ENCODE assay signal across 8 cellular contexts in the genomic region with DNA sequence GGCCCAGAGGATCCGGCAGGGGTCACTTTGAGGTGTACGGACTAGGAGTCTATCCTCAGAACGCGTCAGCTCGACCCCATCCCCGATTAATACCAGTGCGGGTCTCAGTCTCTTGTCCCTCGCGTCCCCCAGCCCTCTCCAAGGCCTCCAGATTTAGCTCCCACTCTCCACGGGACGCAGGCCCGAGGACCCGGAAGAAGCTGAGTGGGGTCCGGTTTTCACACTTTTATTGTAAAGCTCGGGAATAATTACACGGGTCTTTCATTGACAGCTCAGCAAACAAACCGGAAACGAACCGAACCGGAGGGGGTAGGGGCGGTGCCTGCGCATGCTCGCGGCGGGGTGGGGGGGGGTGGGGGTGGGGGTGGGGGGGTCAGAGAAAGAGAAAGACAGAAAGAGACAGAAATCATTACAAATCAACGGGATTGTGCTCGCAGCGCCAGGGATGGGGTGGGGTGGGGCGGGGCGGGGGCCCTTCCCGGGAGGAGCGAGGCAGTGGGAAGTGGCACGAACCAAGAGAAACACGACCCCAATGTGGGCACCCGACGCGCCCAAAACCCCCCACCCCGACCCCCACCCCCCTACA. TPM values are rescaled to one million over a fixed set of nuclear protein-coding genes. Genes with fewer than 3 reads are reported as not detected.
A peak's percentile ranks its signal among the peaks of the same experiment; 100 is the strongest.
DNase-seq lines count a peak whose midpoint lies in the region; ATAC-seq and TF ChIP-seq lines count a peak whose summit lies in the region.

No MANE protein-coding gene starts in this region.

- DNase-seq in GM13977 (ENCODE audit: low spot score) (peak; percentile 80), HK-2 (ENCODE audit: unreplicated experiment) (peak; percentile 42), coronary artery (ENCODE audit: low spot score) (no peak), right lobe of liver (peak in 1 of 3 donors; percentile 59)
- DNase-seq in T-helper 2 cell treated with Interferon-gamma antibody and Interleukin-4, amounts not matched to agents 5 μg/mL and 100 μg/mL, for 36 hours (ENCODE audit: low spot score), result no peak

- in situ Hi-C loops in GM13977 (cut with MboI; ENCODE audit: low pct_unique_long_range_greater_than_20kb, low sequenced_read_pairs, unreplicated experiment), result no loop called here

- H3K27ac ChIP-seq in 22Rv1 (peak overlapping the region; percentile 100), coronary artery (peak overlapping the region; percentile 91 to 93), right lobe of liver (peak overlapping the region; percentile 94 to 99 (median 97))

- no peaks in the 10 kb centered on the region for H3K27me3 ChIP-seq in right lobe of liver

- TF ChIP-seq CTCF in 22Rv1 (IDR thresholded peaks at IDR 0.05) (no peak), GM13977 (IDR thresholded peaks at IDR 0.05; ENCODE audit: extremely low read depth, insufficient read depth, missing control alignments) (no peak), coronary artery (IDR thresholded peaks at IDR 0.05) (no peak), right lobe of liver (IDR thresholded peaks at IDR 0.05) (no peak)

- H3K36me3 ChIP-seq in right lobe of liver, result no peaks in the 10 kb centered on the region

- peaks cover 2% of the 10 kb centered on the region for H3K27me3 Mint-ChIP-seq in T-helper 2 cell treated with Interferon-gamma antibody and Interleukin-4, amounts not matched to agents 5 μg/mL and 100 μg/mL, for 36 hours (ENCODE audit: low read depth)
- H3K27me3 Mint-ChIP-seq in stimulated activated memory B cell treated with anti-CD40 and anti-IgM and Interleukin-4, amounts not matched to agents 10 μg/mL and 1 μg/mL and 100 μg/mL, for 72 hours, result peaks cover 22% of the 10 kb centered on the region

- no peaks in the 10 kb centered on the region for H3K9me3 ChIP-seq in right lobe of liver

- H3K9me3 Mint-ChIP-seq in T-helper 2 cell treated with Interferon-gamma antibody and Interleukin-4, amounts not matched to agents 5 μg/mL and 100 μg/mL, for 36 hours, result no peaks in the 10 kb centered on the region
- H3K9me3 Mint-ChIP-seq in stimulated activated memory B cell treated with anti-CD40 and anti-IgM and Interleukin-4, amounts not matched to agents 10 μg/mL and 1 μg/mL and 100 μg/mL, for 72 hours, result no peaks in the 10 kb centered on the region

- H3K27ac Mint-ChIP-seq in T-helper 2 cell treated with Interferon-gamma antibody and Interleukin-4, amounts not matched to agents 5 μg/mL and 100 μg/mL, for 36 hours, result peak overlapping the region; percentile 89
- no peak overlapping the region for H3K27ac Mint-ChIP-seq in stimulated activated memory B cell treated with anti-CD40 and anti-IgM and Interleukin-4, amounts not matched to agents 10 μg/mL and 1 μg/mL and 100 μg/mL, for 72 hours

- 3% methylated on average over 29 of the region's 38 CpGs for WGBS in right lobe of liver (ENCODE audit: insufficient coverage, low coverage, low lambda C conversion rate, missing lambda C conversion rate)

- peaks cover 13% of the 10 kb centered on the region for H3K4me1 Mint-ChIP-seq in T-helper 2 cell treated with Interferon-gamma antibody and Interleukin-4, amounts not matched to agents 5 μg/mL and 100 μg/mL, for 36 hours (ENCODE audit: low read depth)
- peaks cover 15% of the 10 kb centered on the region for H3K4me1 Mint-ChIP-seq in stimulated activated memory B cell treated with anti-CD40 and anti-IgM and Interleukin-4, amounts not matched to agents 10 μg/mL and 1 μg/mL and 100 μg/mL, for 72 hours

- H3K4me3 ChIP-seq in coronary artery, result peak overlapping the region; percentile 82
- peak overlapping the region; percentile 62 to 76 (median 69) for H3K4me3 ChIP-seq in right lobe of liver

- H3K4me3 Mint-ChIP-seq in T-helper 2 cell treated with Interferon-gamma antibody and Interleukin-4, amounts not matched to agents 5 μg/mL and 100 μg/mL, for 36 hours, result peak overlapping the region; percentile 83
- peak overlapping the region; percentile 84 for H3K4me3 Mint-ChIP-seq in stimulated activated memory B cell treated with anti-CD40 and anti-IgM and Interleukin-4, amounts not matched to agents 10 μg/mL and 1 μg/mL and 100 μg/mL, for 72 hours

- no peaks in the 10 kb centered on the region for H3K36me3 Mint-ChIP-seq in T-helper 2 cell treated with Interferon-gamma antibody and Interleukin-4, amounts not matched to agents 5 μg/mL and 100 μg/mL, for 36 hours (ENCODE audit: low read depth)
- no peaks in the 10 kb centered on the region for H3K36me3 Mint-ChIP-seq in stimulated activated memory B cell treated with anti-CD40 and anti-IgM and Interleukin-4, amounts not matched to agents 10 μg/mL and 1 μg/mL and 100 μg/mL, for 72 hours

- TF ChIP-seq POLR2A in right lobe of liver (IDR thresholded peaks at IDR 0.05), result no peak

- peak; percentile 16 to 44 (median 33) for ATAC-seq in right lobe of liver
- ATAC-seq in stimulated activated memory B cell treated with anti-CD40 and anti-IgM and Interleukin-4, amounts not matched to agents 10 μg/mL and 1 μg/mL and 100 μg/mL, for 72 hours, result peak; percentile 17
- ATAC-seq in GM21717 (IDR thresholded peaks at IDR 0.05; ENCODE audit: unreplicated experiment), result no peak

- peaks cover 0 to 12% (median 5%) of the 10 kb centered on the region in 4 donors for H3K4me1 ChIP-seq in right lobe of liver

- intact Hi-C loops in right lobe of liver (cut with DNase I), result no loop called here

RNA-seq across cellular contexts. Expression of a gene that starts 27.9 kb away (rescaled TPM):
- 10 to 100 TPM; 20.8 to 44.1 (median 29.4) TPM for total RNA-seq in right lobe of liver

Comparison
In these comparisons a context has a peak if more than half of its experiments do, and no peak if none do; other contexts are left out.
1. DNase-seq: peak in GM13977 (single experiment) and HK-2 (single experiment); none in T-helper 2 cell treated with Interferon-gamma antibody and Interleukin-4, amounts not matched to agents 5 μg/mL and 100 μg/mL, for 36 hours (single experiment) and coronary artery (single experiment).
2. Peak in every context shown above with its lines, with median percentiles within 50 percentile points of each other: H3K27ac ChIP-seq.